In the genomic region with DNA sequence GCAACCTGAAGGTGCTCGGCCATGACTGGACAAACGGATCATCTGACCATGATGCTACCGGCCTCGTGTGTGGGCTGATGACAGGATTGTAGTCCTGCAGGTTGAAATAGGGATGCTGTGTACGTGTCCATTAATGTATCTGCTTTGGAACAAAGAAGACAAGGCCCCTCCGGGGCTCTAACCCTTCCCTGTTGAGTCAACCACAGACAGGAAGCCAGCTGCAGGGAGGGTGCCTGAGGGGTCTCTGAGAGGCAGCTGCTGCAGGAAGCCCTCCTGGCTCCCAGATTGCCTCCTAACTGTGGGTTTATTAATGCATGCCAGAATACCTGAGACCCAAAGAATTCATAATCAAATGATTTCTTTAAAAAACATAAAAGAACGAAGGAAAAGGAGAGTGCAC, we compare ENCODE assay signal across 22 cellular contexts.
DNase-seq lines count a peak whose midpoint lies in the region; ATAC-seq and TF ChIP-seq lines count a peak whose summit lies in the region.
"Had no signal": no experiment of that assay in that cellular context is flagged by ENCODE, and none has a peak within 500 bp of the region (broad histone marks: within the 10 kb centered on the region; RNA-seq: fewer than 3 reads in every experiment).

No MANE protein-coding gene starts in this region.

- TF ChIP-seq EP300 in SK-N-SH (IDR thresholded peaks at IDR 0.05; ENCODE audit: borderline replicate concordance in 1 of 2, low read depth in 1 of 2, low read length in 1 of 2) = no peak

- DNase-seq in NCI-H146 treated with DMSO at 0.1 percent for 48 hours (lab: John Stamatoyannopoulos, UW; ENCODE audit: unreplicated experiment) = peak; percentile 26
- peak; percentile 9 for DNase-seq in kidney tubule cell (ENCODE audit: low spot score)
- DNase-seq in SK-N-SH = no peak
- DNase-seq in activated naive CD8-positive, alpha-beta T cell treated with anti-CD3 and anti-CD28 coated beads, Interleukin-2, amount 50 U/mL, for 24 hours = no peak
- no peak for DNase-seq in activated CD4-positive, alpha-beta T cell treated with anti-CD3 and anti-CD28 coated beads, Interleukin-2, amount 50 U/mL, for 48 hours
- DNase-seq: DMS153, GM23248, H9, KBM-7, NCI-H1105, NCI-H1436 treated with DMSO at 0.1 percent for 48 hours, NCI-H2029, NCI-H446, NCI-H524 treated with DMSO at 0.1 percent for 48 hours, NCI-H82, SHP77, T-helper 17 cell had no signal

- CTCF ChIA-PET in SK-N-SH (lab: Yijun Ruan, JAX) = interaction anchor here (0.9 to 1.2 kb wide), 3 partner anchors 39 to 240 kb away, joined by 3 read pairs; no protein-coding TSS in a partner anchor

- H3K4me2 ChIP-seq in SK-N-SH = no peak overlapping the region

- no peaks in the 10 kb centered on the region for H3K79me2 ChIP-seq in SK-N-SH (ENCODE audit: insufficient read depth)

- H3K27me3 ChIP-seq in SK-N-SH (ENCODE audit: insufficient read depth) = no peaks in the 10 kb centered on the region

- H3K9ac ChIP-seq in SK-N-SH = no peak overlapping the region
- H3K9ac ChIP-seq: GM23248 had no signal

- no peak for TF ChIP-seq RAD21 in SK-N-SH (IDR thresholded peaks at IDR 0.05; ENCODE audit: low read length)

- no peaks in the 10 kb centered on the region for H3K36me3 Mint-ChIP-seq in activated naive CD8-positive, alpha-beta T cell treated with anti-CD3 and anti-CD28 coated beads, Interleukin-2, amount 50 U/mL, for 24 hours (ENCODE audit: low read depth)
- H3K36me3 Mint-ChIP-seq: CD14-positive monocyte had no signal

- no peaks in the 10 kb centered on the region for H3K4me1 Mint-ChIP-seq in activated naive CD8-positive, alpha-beta T cell treated with anti-CD3 and anti-CD28 coated beads, Interleukin-2, amount 50 U/mL, for 24 hours
- H3K4me1 Mint-ChIP-seq: CD14-positive monocyte, T-helper 17 cell had no signal

- peaks cover 2% of the 10 kb centered on the region for H3K27me3 Mint-ChIP-seq in activated naive CD8-positive, alpha-beta T cell treated with anti-CD3 and anti-CD28 coated beads, Interleukin-2, amount 50 U/mL, for 24 hours

- POLR2A ChIA-PET in SK-N-SH (lab: Yijun Ruan, JAX) = no interaction called here

- no peaks in the 10 kb centered on the region for H4K20me1 ChIP-seq in SK-N-SH (ENCODE audit: insufficient read depth)

- no peaks in the 10 kb centered on the region for H3F3A ChIP-seq in SK-N-SH (replicated peaks; ENCODE audit: insufficient read depth)

- no peak overlapping the region for H2AFZ ChIP-seq in SK-N-SH (ENCODE audit: low read depth)
- H2AFZ ChIP-seq: GM23248 had no signal

- H3K9me3 ChIP-seq in KOPT-K1 (ENCODE audit: insufficient read depth, low read length, poor library complexity, severe bottlenecking) (no peaks in the 10 kb centered on the region), SK-N-SH (no peaks in the 10 kb centered on the region)

- no peak overlapping the region for H3K4me3 Mint-ChIP-seq in activated naive CD8-positive, alpha-beta T cell treated with anti-CD3 and anti-CD28 coated beads, Interleukin-2, amount 50 U/mL, for 24 hours
- H3K4me3 Mint-ChIP-seq: CD14-positive monocyte, H9, T-helper 17 cell had no signal

- 60% methylated on average over 7 of the region's 7 CpGs for WGBS in SK-N-SH (ENCODE audit: low lambda C conversion rate)

- no peaks in the 10 kb centered on the region for H3K9me2 ChIP-seq in SK-N-SH

- no peak for ATAC-seq in activated naive CD8-positive, alpha-beta T cell treated with anti-CD3 and anti-CD28 coated beads, Interleukin-2, amount 50 U/mL, for 24 hours
- no peak for ATAC-seq in HG02970 (IDR thresholded peaks at IDR 0.05; ENCODE audit: low FRiP score, unreplicated experiment)
- ATAC-seq: SK-N-SH treated with all-trans-retinoic acid at 6 μM for 48 hours, T-helper 17 cell had no signal

- TF ChIP-seq CTCF in SK-N-SH (IDR thresholded peaks at IDR 0.05) = no peak

- H3K4me1 ChIP-seq in SK-N-SH (ENCODE audit: control insufficient read depth in 1 of 2, insufficient read depth in 2 of 2, low read depth in 1 of 2, low read length in 1 of 2) = peaks cover 0 to 23% of the 10 kb centered on the region in 2 experiments; a peak in 1 of 4 replicates

- no peak overlapping the region for H3K4me3 ChIP-seq in SK-N-SH (ENCODE audit: low read depth in 2 of 2, low read length in 1 of 2)
- H3K4me3 ChIP-seq: GM23248 had no signal

- peak overlapping the region; percentile 89 for H3K27ac ChIP-seq in KOPT-K1 (ENCODE audit: low read depth, low read length, poor library complexity, severe bottlenecking)
- no peak overlapping the region; a peak in 1 of 4 replicates for H3K27ac ChIP-seq in SK-N-SH (ENCODE audit: low read depth in 2 of 2, low read length in 1 of 2)
- H3K27ac ChIP-seq: GM23248, RWPE1 had no signal

- H3K9me3 Mint-ChIP-seq in activated naive CD8-positive, alpha-beta T cell treated with anti-CD3 and anti-CD28 coated beads, Interleukin-2, amount 50 U/mL, for 24 hours = no peaks in the 10 kb centered on the region
- H3K9me3 Mint-ChIP-seq: H9 had no signal

- H3K27ac Mint-ChIP-seq in activated naive CD8-positive, alpha-beta T cell treated with anti-CD3 and anti-CD28 coated beads, Interleukin-2, amount 50 U/mL, for 24 hours = no peak overlapping the region
- H3K27ac Mint-ChIP-seq: CD14-positive monocyte, H9, T-helper 17 cell had no signal

- H3K36me3 ChIP-seq in KOPT-K1 (ENCODE audit: insufficient read depth, low read length) (no peaks in the 10 kb centered on the region), SK-N-SH (replicated peaks in 1 of 2; ENCODE audit: control insufficient read depth in 1 of 2, insufficient read depth in 2 of 2, low read length in 1 of 2) (no peaks in the 10 kb centered on the region)

TF ChIP-seq in SK-N-SH, 30 proteins besides CTCF, POLR2A, EP300 and RAD21 (continues in another document):
- TF ChIP-seq TEAD4 (IDR thresholded peaks at IDR 0.05; ENCODE audit: borderline replicate concordance, insufficient read depth) (no peak), YY1 (IDR thresholded peaks at IDR 0.05; ENCODE audit: low read depth) (no peak), SMC3 (IDR thresholded peaks at IDR 0.05; ENCODE audit: low read depth, low read length) (no peak), JUND (IDR thresholded peaks at IDR 0.05) (no peak), NFIC (IDR thresholded peaks at IDR 0.05; ENCODE audit: borderline replicate concordance) (no peak), POLR2AphosphoS5 (IDR thresholded peaks at IDR 0.05; ENCODE audit: low read depth, low read length) (no peak)
- TF ChIP-seq, protein P1, sequence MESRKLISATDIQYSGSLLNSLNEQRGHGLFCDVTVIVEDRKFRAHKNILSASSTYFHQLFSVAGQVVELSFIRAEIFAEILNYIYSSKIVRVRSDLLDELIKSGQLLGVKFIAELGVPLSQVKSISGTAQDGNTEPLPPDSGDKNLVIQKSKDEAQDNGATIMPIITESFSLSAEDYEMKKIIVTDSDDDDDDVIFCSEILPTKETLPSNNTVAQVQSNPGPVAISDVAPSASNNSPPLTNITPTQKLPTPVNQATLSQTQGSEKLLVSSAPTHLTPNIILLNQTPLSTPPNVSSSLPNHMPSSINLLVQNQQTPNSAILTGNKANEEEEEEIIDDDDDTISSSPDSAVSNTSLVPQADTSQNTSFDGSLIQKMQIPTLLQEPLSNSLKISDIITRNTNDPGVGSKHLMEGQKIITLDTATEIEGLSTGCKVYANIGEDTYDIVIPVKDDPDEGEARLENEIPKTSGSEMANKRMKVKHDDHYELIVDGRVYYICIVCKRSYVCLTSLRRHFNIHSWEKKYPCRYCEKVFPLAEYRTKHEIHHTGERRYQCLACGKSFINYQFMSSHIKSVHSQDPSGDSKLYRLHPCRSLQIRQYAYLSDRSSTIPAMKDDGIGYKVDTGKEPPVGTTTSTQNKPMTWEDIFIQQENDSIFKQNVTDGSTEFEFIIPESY (IDR thresholded peaks at IDR 0.05; ENCODE audit: borderline replicate concordance, low read depth) = no peak
- TF ChIP-seq, protein P2, sequence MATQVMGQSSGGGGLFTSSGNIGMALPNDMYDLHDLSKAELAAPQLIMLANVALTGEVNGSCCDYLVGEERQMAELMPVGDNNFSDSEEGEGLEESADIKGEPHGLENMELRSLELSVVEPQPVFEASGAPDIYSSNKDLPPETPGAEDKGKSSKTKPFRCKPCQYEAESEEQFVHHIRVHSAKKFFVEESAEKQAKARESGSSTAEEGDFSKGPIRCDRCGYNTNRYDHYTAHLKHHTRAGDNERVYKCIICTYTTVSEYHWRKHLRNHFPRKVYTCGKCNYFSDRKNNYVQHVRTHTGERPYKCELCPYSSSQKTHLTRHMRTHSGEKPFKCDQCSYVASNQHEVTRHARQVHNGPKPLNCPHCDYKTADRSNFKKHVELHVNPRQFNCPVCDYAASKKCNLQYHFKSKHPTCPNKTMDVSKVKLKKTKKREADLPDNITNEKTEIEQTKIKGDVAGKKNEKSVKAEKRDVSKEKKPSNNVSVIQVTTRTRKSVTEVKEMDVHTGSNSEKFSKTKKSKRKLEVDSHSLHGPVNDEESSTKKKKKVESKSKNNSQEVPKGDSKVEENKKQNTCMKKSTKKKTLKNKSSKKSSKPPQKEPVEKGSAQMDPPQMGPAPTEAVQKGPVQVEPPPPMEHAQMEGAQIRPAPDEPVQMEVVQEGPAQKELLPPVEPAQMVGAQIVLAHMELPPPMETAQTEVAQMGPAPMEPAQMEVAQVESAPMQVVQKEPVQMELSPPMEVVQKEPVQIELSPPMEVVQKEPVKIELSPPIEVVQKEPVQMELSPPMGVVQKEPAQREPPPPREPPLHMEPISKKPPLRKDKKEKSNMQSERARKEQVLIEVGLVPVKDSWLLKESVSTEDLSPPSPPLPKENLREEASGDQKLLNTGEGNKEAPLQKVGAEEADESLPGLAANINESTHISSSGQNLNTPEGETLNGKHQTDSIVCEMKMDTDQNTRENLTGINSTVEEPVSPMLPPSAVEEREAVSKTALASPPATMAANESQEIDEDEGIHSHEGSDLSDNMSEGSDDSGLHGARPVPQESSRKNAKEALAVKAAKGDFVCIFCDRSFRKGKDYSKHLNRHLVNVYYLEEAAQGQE (IDR thresholded peaks at IDR 0.05; ENCODE audit: low read depth, low read length) = no peak
- TF ChIP-seq, protein P3, sequence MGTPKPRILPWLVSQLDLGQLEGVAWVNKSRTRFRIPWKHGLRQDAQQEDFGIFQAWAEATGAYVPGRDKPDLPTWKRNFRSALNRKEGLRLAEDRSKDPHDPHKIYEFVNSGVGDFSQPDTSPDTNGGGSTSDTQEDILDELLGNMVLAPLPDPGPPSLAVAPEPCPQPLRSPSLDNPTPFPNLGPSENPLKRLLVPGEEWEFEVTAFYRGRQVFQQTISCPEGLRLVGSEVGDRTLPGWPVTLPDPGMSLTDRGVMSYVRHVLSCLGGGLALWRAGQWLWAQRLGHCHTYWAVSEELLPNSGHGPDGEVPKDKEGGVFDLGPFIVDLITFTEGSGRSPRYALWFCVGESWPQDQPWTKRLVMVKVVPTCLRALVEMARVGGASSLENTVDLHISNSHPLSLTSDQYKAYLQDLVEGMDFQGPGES (IDR thresholded peaks at IDR 0.05; ENCODE audit: low read depth, low read length) = no peak

Comparison
In these comparisons a context has a peak if more than half of its experiments do, and no peak if none do; other contexts are left out.
1. DNase-seq: peak in NCI-H146 treated with DMSO at 0.1 percent for 48 hours (single experiment) and kidney tubule cell (single experiment); none in SK-N-SH (single experiment), activated naive CD8-positive, alpha-beta T cell treated with anti-CD3 and anti-CD28 coated beads, Interleukin-2, amount 50 U/mL, for 24 hours (single experiment) and activated CD4-positive, alpha-beta T cell treated with anti-CD3 and anti-CD28 coated beads, Interleukin-2, amount 50 U/mL, for 48 hours (0 of 2).